Comparison of ENCODE assay signal across 9 cellular contexts in the genomic region with DNA sequence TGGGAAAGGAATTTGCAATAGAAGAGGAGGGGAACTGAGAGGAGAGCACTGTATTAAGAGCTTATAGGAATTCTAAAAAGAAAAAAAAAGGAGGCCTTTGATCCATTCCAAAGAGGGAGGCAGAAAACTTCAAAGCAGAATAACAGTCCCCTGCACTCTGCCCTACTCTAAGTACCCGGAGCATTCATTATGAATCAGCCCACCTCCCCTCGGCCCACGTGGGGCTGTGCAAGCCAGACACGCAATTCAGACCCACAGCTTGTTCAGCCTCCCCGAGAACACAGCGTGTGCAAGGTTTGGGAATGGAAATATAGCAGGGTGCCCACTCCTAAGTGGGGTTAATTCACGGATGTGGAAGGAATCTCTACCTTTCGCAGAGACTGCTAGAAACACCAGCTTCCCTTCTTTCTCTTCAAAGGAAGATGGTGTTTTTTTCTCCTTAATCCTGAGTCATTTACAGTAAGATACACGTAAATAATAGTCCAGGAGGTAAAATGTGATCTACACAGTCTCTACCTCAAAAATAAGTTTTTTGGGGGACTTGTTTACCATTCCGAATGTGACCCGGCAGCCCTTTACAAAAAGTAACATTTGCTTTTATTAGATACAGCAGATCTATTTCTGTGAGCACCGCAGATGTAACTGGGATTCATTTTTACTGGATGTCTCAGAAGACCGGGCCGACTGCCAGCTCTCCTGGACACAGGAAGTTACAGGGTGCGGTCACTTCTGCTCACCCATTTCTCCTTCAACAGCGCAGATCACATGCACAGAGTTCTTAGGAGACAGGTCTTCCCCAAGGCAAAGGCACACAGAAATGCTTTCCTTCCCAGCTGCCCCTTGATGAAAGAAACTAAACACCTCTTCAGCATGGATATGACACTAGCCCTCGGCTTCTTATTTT.
DNase-seq lines count a peak whose midpoint lies in the region; ATAC-seq and TF ChIP-seq lines count a peak whose summit lies in the region.
"Had no signal": no experiment of that assay in that cellular context is flagged by ENCODE, and none has a peak within 500 bp of the region (broad histone marks: within the 10 kb centered on the region; RNA-seq: fewer than 3 reads in every experiment).

No MANE protein-coding gene starts in this region.

- no peaks in the 10 kb centered on the region for H3K36me3 Mint-ChIP-seq in MCF 10A (ENCODE audit: insufficient read depth, unreplicated experiment)

- H3K27me3 ChIP-seq in left lung (no peaks in the 10 kb centered on the region), upper lobe of right lung (no peaks in the 10 kb centered on the region)

- H3K27ac ChIP-seq in left lung (no peak overlapping the region), upper lobe of right lung (no peak overlapping the region)
- H3K27ac ChIP-seq: C4-2B had no signal

- peaks cover 25% of the 10 kb centered on the region for H3K4me1 Mint-ChIP-seq in MCF 10A (ENCODE audit: insufficient read depth, unreplicated experiment)

- peak overlapping the region; percentile 3 for H3K4me3 Mint-ChIP-seq in MCF 10A (ENCODE audit: unreplicated experiment)

- CTCF ChIA-PET in MCF 10A (lab: Yijun Ruan, JAX), result interaction anchor here (0.5 to 1.7 kb wide), 19 partner anchors 8 to 1175 kb away, joined by 3 to 12 read pairs (median 4); no protein-coding TSS in a partner anchor

- peak; percentile 26 for DNase-seq in NCI-H2196 (lab: John Stamatoyannopoulos, UW; ENCODE audit: unreplicated experiment)
- no peak for DNase-seq in NCI-H2196 treated with DMSO at 0.1 percent for 48 hours (lab: John Stamatoyannopoulos, UW; ENCODE audit: unreplicated experiment)
- DNase-seq in MCF 10A (ENCODE audit: unreplicated experiment), result peak; percentile 97
- DNase-seq in left lung, result peak; percentile 65 to 71
- peak; percentile 69 for DNase-seq in upper lobe of right lung
- DNase-seq in iPS-NIHi7 (ENCODE audit: extremely low spot score), result no peak

- peaks cover 5 to 12% of the 10 kb centered on the region in 2 donors for H3K4me1 ChIP-seq in left lung
- peaks cover 9% of the 10 kb centered on the region for H3K4me1 ChIP-seq in upper lobe of right lung

- peak; percentile 79 for ATAC-seq in left lung
- ATAC-seq in upper lobe of right lung, result peak; percentile 84
- ATAC-seq in GM18861 (IDR thresholded peaks at IDR 0.05; ENCODE audit: unreplicated experiment), result no peak
- no peak for ATAC-seq in GM21447 (IDR thresholded peaks at IDR 0.05; ENCODE audit: unreplicated experiment)

- H3K9me3 Mint-ChIP-seq in MCF 10A (ENCODE audit: unreplicated experiment), result peaks cover 18% of the 10 kb centered on the region

- BruUV-seq in MCF 10A (replicated peaks; lab: Mats Ljungman, UMichigan), result no TSS peak

- H3K9me3 ChIP-seq in left lung (no peaks in the 10 kb centered on the region), upper lobe of right lung (no peaks in the 10 kb centered on the region)

- no peaks in the 10 kb centered on the region for H3K27me3 Mint-ChIP-seq in MCF 10A (ENCODE audit: insufficient read depth, unreplicated experiment)

- no peaks in the 10 kb centered on the region for H3K36me3 ChIP-seq in left lung
- no peaks in the 10 kb centered on the region for H3K36me3 ChIP-seq in upper lobe of right lung

- intact Hi-C loops in MCF 10A (cut with micrococcal nuclease) (loop anchor here (10.0 kb wide), 2 partner anchors 823 to 993 kb away; no protein-coding TSS in a partner anchor), left lung (cut with DNase I) (no loop called here), upper lobe of right lung (cut with DNase I) (no loop called here)

- H3K4me3 ChIP-seq in left lung (no peak overlapping the region), upper lobe of right lung (no peak overlapping the region)

- POLR2A ChIA-PET in MCF 10A (lab: Yijun Ruan, JAX), result interaction anchor here (0.5 to 1.8 kb wide), 12 partner anchors 17 to 1553 kb away, joined by 3 to 8 read pairs (median 3); no protein-coding TSS in a partner anchor

- TF ChIP-seq CTCF in MCF 10A (IDR thresholded peaks at IDR 0.05; ENCODE audit: unreplicated experiment) (no peak), left lung (IDR thresholded peaks at IDR 0.05) (no peak), upper lobe of right lung (IDR thresholded peaks at IDR 0.05) (no peak)

- H3K27ac Mint-ChIP-seq in MCF 10A (ENCODE audit: low read depth, unreplicated experiment), result peak overlapping the region; percentile 87

Comparison
In these comparisons a context has a peak if more than half of its experiments do, and no peak if none do; other contexts are left out.
1. DNase-seq: peak in NCI-H2196 (single experiment), MCF 10A (single experiment), left lung (2 of 2) and upper lobe of right lung (single experiment); none in NCI-H2196 treated with DMSO at 0.1 percent for 48 hours (single experiment) and iPS-NIHi7 (single experiment).
2. ATAC-seq: peak in left lung (single experiment) and upper lobe of right lung (single experiment); none in GM18861 (single experiment) and GM21447 (single experiment).